ENCODE assay signal across 17 cellular contexts in genomic region chr15:57859130-57859685, GRCh38.
DNase-seq lines count a peak whose midpoint lies in the region; ATAC-seq and TF ChIP-seq lines count a peak whose summit lies in the region.
"Had no signal": no experiment of that assay in that cellular context is flagged by ENCODE, and none has a peak within 500 bp of the region (broad histone marks: within the 10 kb centered on the region; RNA-seq: fewer than 3 reads in every experiment).

No MANE protein-coding gene starts in this region.

- H3K4me3 Mint-ChIP-seq in activated naive CD4-positive, alpha-beta T cell treated with anti-CD3 and anti-CD28 coated beads for 36 hours, result no peak overlapping the region
- H3K4me3 Mint-ChIP-seq: CD4-positive, CD25-positive, alpha-beta regulatory T cell; H9 had no signal

- peak overlapping the region; percentile 62 for H3K4me2 ChIP-seq in mammary epithelial cell (ENCODE audit: insufficient read depth, low read depth, low read length)
- H3K4me2 ChIP-seq: BLaER1 had no signal

- H3K27ac Mint-ChIP-seq in activated naive CD4-positive, alpha-beta T cell treated with anti-CD3 and anti-CD28 coated beads for 36 hours, result no peak overlapping the region
- H3K27ac Mint-ChIP-seq: CD4-positive, CD25-positive, alpha-beta regulatory T cell; H9 had no signal

- H3K9ac ChIP-seq in mammary epithelial cell (ENCODE audit: insufficient read depth, low read length), result no peak overlapping the region
- H3K9ac ChIP-seq: BLaER1 had no signal

- TF ChIP-seq CTCF in mammary epithelial cell (conservative IDR thresholded peaks at IDR 0.05 in 1 of 2, IDR thresholded peaks at IDR 0.05 in 1 of 2; ENCODE audit: extremely low read depth in 1 of 2, insufficient read depth in 1 of 2, low read depth in 1 of 2, low read length in 2 of 2), result no peak
- TF ChIP-seq CTCF in foreskin keratinocyte (conservative IDR thresholded peaks at IDR 0.05), result no peak
- TF ChIP-seq CTCF in GM10266 (IDR thresholded peaks at IDR 0.05; ENCODE audit: control insufficient read depth, insufficient read depth, low read depth, missing control alignments), result no peak

- peak; percentile 8 for DNase-seq in activated naive CD4-positive, alpha-beta T cell treated with anti-CD3 and anti-CD28 coated beads for 36 hours
- no peak for DNase-seq in activated naive CD4-positive, alpha-beta T cell treated with anti-CD3 and anti-CD28 coated beads, Interleukin-2, amount 50 U/mL, for 16 hours
- DNase-seq in mammary epithelial cell, result peak; percentile 73
- DNase-seq in foreskin keratinocyte, result peak; percentile 49 to 67
- DNase-seq in renal cortical epithelial cell (ENCODE audit: low read depth), result peak; percentile 6
- no peak for DNase-seq in HAP-1 (ENCODE audit: low spot score in 2 of 2)
- DNase-seq in GM10266 (ENCODE audit: extremely low spot score), result no peak
- DNase-seq in NCI-H510A (lab: John Stamatoyannopoulos, UW), result no peak
- DNase-seq: 8988T; AML-193; Calu3; CD4-positive, CD25-positive, alpha-beta regulatory T cell; DMS 273 treated with DMSO at 0.1 percent for 48 hours; GOT3; H9 had no signal

- H3K4me3 ChIP-seq in mammary epithelial cell (replicated peaks in 1 of 3; ENCODE audit: insufficient read depth in 1 of 3, low read depth in 2 of 3, low read length in 3 of 3), result no peak overlapping the region
- H3K4me3 ChIP-seq in HAP-1, result no peak overlapping the region
- H3K4me3 ChIP-seq: BLaER1 had no signal

- CTCF ChIA-PET in activated naive CD4-positive, alpha-beta T cell treated with anti-CD3 and anti-CD28 coated beads for 36 hours (lab: Charles Lee), result interaction anchor here (2.0 to 7.2 kb wide), 6 partner anchors 10 to 518 kb away, joined by 6 to 77 read pairs (median 24); no protein-coding TSS in a partner anchor
- CTCF ChIA-PET in mammary epithelial cell (lab: Charles Lee; ENCODE audit: low non-redundant PET), result interaction anchor here (0.6 to 2.7 kb wide), 2 partner anchors 108 kb away, joined by 3 to 90 read pairs; no protein-coding TSS in a partner anchor

- peak overlapping the region; percentile 91 for H2AFZ ChIP-seq in mammary epithelial cell (ENCODE audit: low read depth, low read length)

- H3K27me3 ChIP-seq in mammary epithelial cell (ENCODE audit: insufficient read depth, low read length) (no peaks in the 10 kb centered on the region), foreskin keratinocyte (no peaks in the 10 kb centered on the region), HAP-1 (ENCODE audit: low read depth) (peaks cover 15% of the 10 kb centered on the region)
- H3K27me3 ChIP-seq: BLaER1 had no signal

- H3K36me3 Mint-ChIP-seq in activated naive CD4-positive, alpha-beta T cell treated with anti-CD3 and anti-CD28 coated beads for 36 hours (ENCODE audit: low read depth), result no peaks in the 10 kb centered on the region
- H3K36me3 Mint-ChIP-seq: CD4-positive, CD25-positive, alpha-beta regulatory T cell had no signal

- H3K36me3 ChIP-seq in mammary epithelial cell (ENCODE audit: insufficient read depth, low read length) (no peaks in the 10 kb centered on the region), HAP-1 (replicated peaks) (no peaks in the 10 kb centered on the region)
- H3K36me3 ChIP-seq: BLaER1 had no signal

- H3K9me3 Mint-ChIP-seq in activated naive CD4-positive, alpha-beta T cell treated with anti-CD3 and anti-CD28 coated beads for 36 hours, result no peaks in the 10 kb centered on the region
- H3K9me3 Mint-ChIP-seq: H9 had no signal

- no peaks in the 10 kb centered on the region for H3K9me3 ChIP-seq in mammary epithelial cell (replicated peaks; ENCODE audit: insufficient read depth, low read length)
- H3K9me3 ChIP-seq in HAP-1, result no peaks in the 10 kb centered on the region
- H3K9me3 ChIP-seq: BLaER1 had no signal

- peak; percentile 67 for ATAC-seq in foreskin keratinocyte
- ATAC-seq: HepG2 had no signal

- intact Hi-C loops in activated naive CD4-positive, alpha-beta T cell treated with anti-CD3 and anti-CD28 coated beads for 36 hours (cut with micrococcal nuclease), result no loop called here
- intact Hi-C loops in mammary epithelial cell (cut with micrococcal nuclease), result no loop called here

- H3K4me1 Mint-ChIP-seq in activated naive CD4-positive, alpha-beta T cell treated with anti-CD3 and anti-CD28 coated beads for 36 hours (ENCODE audit: low read depth), result peaks cover 3% of the 10 kb centered on the region
- H3K4me1 Mint-ChIP-seq: CD4-positive, CD25-positive, alpha-beta regulatory T cell had no signal

- H3K27ac ChIP-seq in mammary epithelial cell (ENCODE audit: insufficient read depth, low read depth, low read length), result no peak overlapping the region
- no peak overlapping the region for H3K27ac ChIP-seq in foreskin keratinocyte
- H3K27ac ChIP-seq: BLaER1 had no signal

- peaks cover 5% of the 10 kb centered on the region for H3K27me3 Mint-ChIP-seq in activated naive CD4-positive, alpha-beta T cell treated with anti-CD3 and anti-CD28 coated beads for 36 hours (ENCODE audit: low read depth)

- no peaks in the 10 kb centered on the region for H3K79me2 ChIP-seq in mammary epithelial cell (ENCODE audit: insufficient read depth, low read length)

- WGBS in mammary epithelial cell (ENCODE audit: low coverage, missing lambda C conversion rate), result 0% methylated on average over 1 of the region's 2 CpGs

- no TSS peak for BruUV-seq in mammary epithelial cell (replicated peaks; lab: Mats Ljungman, UMichigan)

- H4K20me1 ChIP-seq in mammary epithelial cell (ENCODE audit: insufficient read depth, low read length), result no peaks in the 10 kb centered on the region
- H4K20me1 ChIP-seq: BLaER1 had no signal

- dilution Hi-C loops in mammary epithelial cell (cut with HindIII; ENCODE audit: low sequenced_read_pairs), result no loop called here

- H3K4me1 ChIP-seq in mammary epithelial cell (ENCODE audit: insufficient read depth, low read length), result peaks cover 8% of the 10 kb centered on the region
- H3K4me1 ChIP-seq in foreskin keratinocyte, result peaks cover 4% of the 10 kb centered on the region
- no peaks in the 10 kb centered on the region for H3K4me1 ChIP-seq in HAP-1
- H3K4me1 ChIP-seq: BLaER1 had no signal

- in situ Hi-C loops in mammary epithelial cell (cut with MboI; ENCODE audit: low sequenced_read_pairs in 2 of 2) (loop anchor here in 1 of 2 donors (25.0 kb wide), 1 partner anchor 328 kb away; no protein-coding TSS in a partner anchor), HAP-1 (cut with MboI; ENCODE audit: low sequenced_read_pairs) (no loop called here)

Comparison
In these comparisons a context has a peak if more than half of its experiments do, and no peak if none do; other contexts are left out.
1. DNase-seq: peak in activated naive CD4-positive, alpha-beta T cell treated with anti-CD3 and anti-CD28 coated beads for 36 hours (single experiment), mammary epithelial cell (single experiment), foreskin keratinocyte (2 of 2) and renal cortical epithelial cell (single experiment); none in activated naive CD4-positive, alpha-beta T cell treated with anti-CD3 and anti-CD28 coated beads, Interleukin-2, amount 50 U/mL, for 16 hours (single experiment), HAP-1 (0 of 2), GM10266 (single experiment) and NCI-H510A (single experiment).